ENCODE assay signal across 9 cellular contexts in the genomic region with DNA sequence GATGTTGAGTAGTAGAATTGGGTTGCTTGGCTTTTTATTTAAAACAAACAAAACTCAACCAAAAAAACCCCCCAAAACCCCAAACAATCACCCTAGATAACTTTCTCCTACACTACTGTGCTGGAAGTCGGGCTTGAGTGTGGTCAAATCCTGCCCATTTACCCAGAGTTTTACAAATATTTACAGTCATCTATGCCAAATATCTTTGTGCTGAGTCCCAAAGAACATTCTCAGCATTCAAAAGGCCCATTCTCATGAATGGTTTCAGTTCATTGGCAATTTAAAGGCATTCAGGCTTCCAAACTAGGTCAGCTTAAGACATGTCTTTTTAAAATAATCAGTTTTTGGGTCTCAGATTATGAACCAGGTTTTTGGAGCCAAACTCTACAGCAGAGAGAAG. TPM values are rescaled to one million over a fixed set of nuclear protein-coding genes. Genes with fewer than 3 reads are reported as not detected.
A peak's percentile ranks its signal among the peaks of the same experiment; 100 is the strongest.
DNase-seq lines count a peak whose midpoint lies in the region; ATAC-seq and TF ChIP-seq lines count a peak whose summit lies in the region.
"Had no signal": no experiment of that assay in that cellular context is flagged by ENCODE, and none has a peak within 500 bp of the region (broad histone marks: within the 10 kb centered on the region; RNA-seq: fewer than 3 reads in every experiment).

No MANE protein-coding gene starts in this region.

- H3K27ac ChIP-seq in CD4-positive, CD25-positive, alpha-beta regulatory T cell (ENCODE audit: insufficient read depth, low read length, poor library complexity, severe bottlenecking) = no peak overlapping the region
- H3K27ac ChIP-seq in PC-9 (peak overlapping the region; percentile 76), colonic mucosa (no peak overlapping the region), H9 (ENCODE audit: insufficient read length, low read depth, low read length) (no peak overlapping the region)

- no peaks in the 10 kb centered on the region for H3K36me3 Mint-ChIP-seq in CD4-positive, CD25-positive, alpha-beta regulatory T cell
- H3K36me3 Mint-ChIP-seq in H9 (ENCODE audit: insufficient read depth in 1 of 3, low read depth in 3 of 3) = no peaks in the 10 kb centered on the region; a peak in 2 of 7 replicates

- no peaks in the 10 kb centered on the region for H3K79me1 ChIP-seq in H9 (ENCODE audit: insufficient read depth, low read depth, low read length, poor library complexity, severe bottlenecking)

- peak overlapping the region; percentile 91 for H3K4me2 ChIP-seq in PC-9
- H3K4me2 ChIP-seq in H9 (ENCODE audit: insufficient read depth, insufficient read length, low read length) = no peak overlapping the region

- H3K14ac ChIP-seq in H9 (ENCODE audit: insufficient read depth, low read length) = no peak overlapping the region

- no peak for DNase-seq in CD4-positive, CD25-positive, alpha-beta regulatory T cell
- peak in 1 of 2 experiments; percentile 83 for DNase-seq in PC-9
- peak; percentile 86 for DNase-seq in fibroblast of gingiva (ENCODE audit: low read depth)
- peak; percentile 53 for DNase-seq in pons (ENCODE audit: low spot score)
- no peak for DNase-seq in DMS53 (lab: John Stamatoyannopoulos, UW)
- DNase-seq in HK-2 (ENCODE audit: unreplicated experiment) = no peak
- DNase-seq in colonic mucosa = no peak
- DNase-seq in H9 = no peak
- DNase-seq: activated CD4-positive, alpha-beta T cell treated with anti-CD3 and anti-CD28 coated beads, Interleukin-2, amount 50 U/mL, for 1 hour had no signal

- H3K18ac ChIP-seq in H9 (ENCODE audit: insufficient read length, low read depth, low read length) = no peak overlapping the region

- no peak overlapping the region for H2BK5ac ChIP-seq in H9 (ENCODE audit: insufficient read length, low read length)

- peaks cover 40% of the 10 kb centered on the region for H3K79me2 ChIP-seq in PC-9 (ENCODE audit: low read depth)
- H3K79me2 ChIP-seq in H9 (ENCODE audit: insufficient read depth, low read length) = no peaks in the 10 kb centered on the region

- no peak overlapping the region for H3K23ac ChIP-seq in H9 (ENCODE audit: insufficient read length, low read depth, low read length)

- no peak overlapping the region for H2BK12ac ChIP-seq in H9 (ENCODE audit: insufficient read length, low read depth, low read length)

- H3K36me3 ChIP-seq in CD4-positive, CD25-positive, alpha-beta regulatory T cell (ENCODE audit: control insufficient read depth, insufficient read depth, low read length) = no peaks in the 10 kb centered on the region
- H3K36me3 ChIP-seq in PC-9 (ENCODE audit: low read depth) (no peaks in the 10 kb centered on the region), colonic mucosa (no peaks in the 10 kb centered on the region)

- H3F3A ChIP-seq in PC-9 (ENCODE audit: insufficient read depth, low read depth) = peaks cover 5% of the 10 kb centered on the region; the same call in 1 of the 2 replicates

- POLR2A ChIA-PET in PC-9 (lab: Charles Lee; ENCODE audit: unreplicated experiment) = no interaction called here

- no peak overlapping the region for H2BK120ac ChIP-seq in H9 (ENCODE audit: low read depth, low read length, poor library complexity, severe bottlenecking)

- no peak for ATAC-seq in CD4-positive, CD25-positive, alpha-beta regulatory T cell (ENCODE audit: low read depth in 2 of 2)

- H3K27me3 Mint-ChIP-seq in CD4-positive, CD25-positive, alpha-beta regulatory T cell = peaks cover 1% of the 10 kb centered on the region
- H3K27me3 Mint-ChIP-seq in H9 (ENCODE audit: low read depth) = peaks cover 1% of the 10 kb centered on the region; the same call in 1 of the 2 replicates

- H2AK5ac ChIP-seq in H9 (ENCODE audit: insufficient read length, low read length) = no peak overlapping the region

- peak overlapping the region in 1 of 3 donors; percentile 69 for H3K27ac Mint-ChIP-seq in CD4-positive, CD25-positive, alpha-beta regulatory T cell
- no peak overlapping the region for H3K27ac Mint-ChIP-seq in H9

- peaks cover 7% of the 10 kb centered on the region for H3K23me2 ChIP-seq in H9 (ENCODE audit: insufficient read length, low read depth, low read length, poor library complexity, severe bottlenecking)

- peaks cover 35% of the 10 kb centered on the region for H3K4me1 ChIP-seq in CD4-positive, CD25-positive, alpha-beta regulatory T cell (ENCODE audit: control insufficient read depth, insufficient read depth, low read length, poor library complexity, severe bottlenecking)
- H3K4me1 ChIP-seq in PC-9 (replicated peaks; ENCODE audit: insufficient read depth) (peaks cover 36% of the 10 kb centered on the region), colonic mucosa (no peaks in the 10 kb centered on the region), H9 (ENCODE audit: insufficient read depth, low read length) (peaks cover 8% of the 10 kb centered on the region)

- H3K27me3 ChIP-seq in CD4-positive, CD25-positive, alpha-beta regulatory T cell (ENCODE audit: control insufficient read depth, insufficient read depth, low read length) = no peaks in the 10 kb centered on the region
- H3K27me3 ChIP-seq in PC-9 (ENCODE audit: insufficient read depth, low read depth) (no peaks in the 10 kb centered on the region), colonic mucosa (no peaks in the 10 kb centered on the region), H9 (ENCODE audit: insufficient read depth, low read length) (no peaks in the 10 kb centered on the region)

- TF ChIP-seq CTCF in PC-9 (conservative IDR thresholded peaks at IDR 0.05) = no peak
- TF ChIP-seq CTCF in colonic mucosa (IDR thresholded peaks at IDR 0.05) = no peak
- TF ChIP-seq CTCF in H9 (conservative IDR thresholded peaks at IDR 0.05) = no peak

- peaks cover 14 to 42% (median 25%) of the 10 kb centered on the region in 4 donors for H3K4me1 Mint-ChIP-seq in CD4-positive, CD25-positive, alpha-beta regulatory T cell
- H3K4me1 Mint-ChIP-seq in H9 = peaks cover 32 to 37% of the 10 kb centered on the region in 2 experiments

- H4K8ac ChIP-seq in H9 (replicated peaks; ENCODE audit: insufficient read length, low read depth, low read length) = no peak overlapping the region

- H4K20me1 ChIP-seq in PC-9 (ENCODE audit: insufficient read depth) = no peaks in the 10 kb centered on the region
- no peaks in the 10 kb centered on the region for H4K20me1 ChIP-seq in H9 (ENCODE audit: control insufficient read depth, insufficient read depth, insufficient read length)

- no CpG with 5 or more reads among the region's 1 CpG for WGBS in H9 (ENCODE audit: extremely low coverage, insufficient read length, low lambda C conversion rate)

- no peaks in the 10 kb centered on the region for H3K9me2 ChIP-seq in PC-9 (ENCODE audit: insufficient read depth)

- no peak overlapping the region for H3T11ph ChIP-seq in H9 (ENCODE audit: low read length)

- H3K9ac ChIP-seq in colonic mucosa (ENCODE audit: low read depth in 2 of 2, low read length in 2 of 2) = no peak overlapping the region
- H3K9ac ChIP-seq in H9 (ENCODE audit: extremely low read depth, insufficient read length, low read length) = no peak overlapping the region

- no peaks in the 10 kb centered on the region for H3K9me3 ChIP-seq in CD4-positive, CD25-positive, alpha-beta regulatory T cell (ENCODE audit: control insufficient read depth in 2 of 2, low read length in 2 of 2)
- H3K9me3 ChIP-seq in PC-9 (ENCODE audit: insufficient read depth, low read depth) = no peaks in the 10 kb centered on the region
- H3K9me3 ChIP-seq in colonic mucosa = no peaks in the 10 kb centered on the region
- no peaks in the 10 kb centered on the region for H3K9me3 ChIP-seq in H9 (ENCODE audit: control insufficient read depth, low read depth, low read length)

- H2BK15ac ChIP-seq in H9 (ENCODE audit: low read depth, low read length) = no peak overlapping the region

- CTCF ChIA-PET in PC-9 (lab: Charles Lee) = no interaction called here

- peaks cover 0 to 2% (median 0%) of the 10 kb centered on the region in 7 donors for H3K9me3 Mint-ChIP-seq in CD4-positive, CD25-positive, alpha-beta regulatory T cell
- H3K9me3 Mint-ChIP-seq in H9 = no peaks in the 10 kb centered on the region

- H2AFZ ChIP-seq in PC-9 (peak overlapping the region; percentile 83), H9 (ENCODE audit: low read length) (no peak overlapping the region)

- no peak overlapping the region for H4K5ac ChIP-seq in H9 (ENCODE audit: insufficient read length, low read depth, low read length)

- no peak overlapping the region for H3K4ac ChIP-seq in H9 (ENCODE audit: low read depth, low read length)

- H3K4me3 ChIP-seq in CD4-positive, CD25-positive, alpha-beta regulatory T cell (ENCODE audit: low read depth, low read length) = peak overlapping the region; percentile 89
- H3K4me3 ChIP-seq in PC-9 (peak overlapping the region; percentile 80), colonic mucosa (no peak overlapping the region)

- H2BK20ac ChIP-seq in H9 (ENCODE audit: low read depth, low read length, poor library complexity, severe bottlenecking) = no peak overlapping the region

- H3K56ac ChIP-seq in H9 (ENCODE audit: insufficient read length, low read depth, low read length) = no peak overlapping the region

- H4K91ac ChIP-seq in H9 (ENCODE audit: insufficient read length, low read depth, low read length) = no peak overlapping the region

- intact Hi-C loops in PC-9 (cut with micrococcal nuclease; ENCODE audit: unreplicated experiment) (loop anchor here (1.0 to 5.0 kb wide), 2 partner anchors 47 to 104 kb away; no protein-coding TSS in a partner anchor), colonic mucosa (cut with DNase I) (no loop called here)

- no TSS peak for BruUV-seq in PC-9 (replicated peaks; lab: Mats Ljungman, UMichigan)

- H3K4me3 Mint-ChIP-seq in CD4-positive, CD25-positive, alpha-beta regulatory T cell = peak overlapping the region in 2 of 4 donors; percentile 97 to 98
- no peak overlapping the region for H3K4me3 Mint-ChIP-seq in H9

RNA-seq across cellular contexts. Expression of a gene that starts 1.8 kb away (rescaled TPM):
- total RNA-seq in CD4-positive, CD25-positive, alpha-beta regulatory T cell = 1.6 TPM
- 1 to 10 TPM in 2 of 4 donors, under 1 TPM in 2; 0.21 to 1.7 (median 1.0) TPM for polyA plus RNA-seq in CD4-positive, CD25-positive, alpha-beta regulatory T cell
- total RNA-seq in PC-9 (2021) (26.2 and 34.5 TPM in 2 replicates), colonic mucosa (1 to 10 TPM; 4.2 to 4.4 TPM), H9 (2021) (2.3 and 2.4 TPM in 2 replicates)

Comparison
In these comparisons a context has a peak if more than half of its experiments do, and no peak if none do; other contexts are left out.
1. DNase-seq: peak in fibroblast of gingiva (single experiment) and pons (single experiment); none in CD4-positive, CD25-positive, alpha-beta regulatory T cell (0 of 3), DMS53 (single experiment), HK-2 (single experiment), colonic mucosa (single experiment) and H9 (single experiment).